1 cellular context compared by ENCODE assay signal in the genomic region with DNA sequence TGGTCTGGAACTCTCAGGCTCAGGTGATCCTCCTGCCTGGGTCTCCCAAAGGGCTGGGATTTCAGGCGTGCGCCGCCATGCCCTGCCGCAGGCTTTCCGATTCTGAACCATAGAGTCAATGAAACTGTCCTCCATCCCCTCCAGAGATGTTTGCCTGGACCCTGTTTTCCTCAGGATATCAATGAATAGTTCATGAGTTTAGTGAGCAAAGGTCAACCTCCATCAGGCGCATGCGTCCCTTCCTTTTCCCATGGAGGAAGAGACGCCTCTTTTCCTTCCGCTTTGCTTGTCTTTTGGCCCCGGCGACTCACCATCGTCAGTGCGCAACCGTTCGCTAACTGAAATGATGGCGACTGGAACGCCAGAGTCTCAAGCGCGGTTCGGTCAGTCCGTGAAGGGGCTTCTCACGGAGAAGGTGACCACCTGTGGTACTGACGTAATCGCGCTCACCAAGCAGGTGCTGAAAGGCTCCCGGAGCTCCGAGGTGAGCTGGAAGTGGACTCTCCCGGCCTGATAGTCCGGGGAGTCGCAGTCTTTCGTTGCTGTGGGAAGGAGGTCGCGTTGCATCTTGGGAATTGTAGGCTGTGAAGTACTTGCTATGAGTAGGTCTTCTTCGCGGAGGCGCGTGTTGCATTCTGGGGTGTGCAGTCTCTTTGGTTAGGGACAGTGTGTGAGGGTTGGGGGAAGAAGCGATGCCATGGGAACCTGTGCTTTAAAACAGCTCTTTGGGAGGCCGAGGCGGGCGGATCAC.
A peak's percentile ranks its signal among the peaks of the same experiment; 100 is the strongest.
TF ChIP-seq lines count a peak whose summit lies in the region.

A gene with protein sequence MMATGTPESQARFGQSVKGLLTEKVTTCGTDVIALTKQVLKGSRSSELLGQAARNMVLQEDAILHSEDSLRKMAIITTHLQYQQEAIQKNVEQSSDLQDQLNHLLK (plus strand): TSS at position 316 of the 751 bp plus-strand sequence. CDS start 28 bp downstream, at position 344.

TF ChIP-seq in GM12878, 131 proteins besides CTCF, POLR2A, EP300 and RAD21 (continued from another document and continues in another):
- TF ChIP-seq, protein P1, sequence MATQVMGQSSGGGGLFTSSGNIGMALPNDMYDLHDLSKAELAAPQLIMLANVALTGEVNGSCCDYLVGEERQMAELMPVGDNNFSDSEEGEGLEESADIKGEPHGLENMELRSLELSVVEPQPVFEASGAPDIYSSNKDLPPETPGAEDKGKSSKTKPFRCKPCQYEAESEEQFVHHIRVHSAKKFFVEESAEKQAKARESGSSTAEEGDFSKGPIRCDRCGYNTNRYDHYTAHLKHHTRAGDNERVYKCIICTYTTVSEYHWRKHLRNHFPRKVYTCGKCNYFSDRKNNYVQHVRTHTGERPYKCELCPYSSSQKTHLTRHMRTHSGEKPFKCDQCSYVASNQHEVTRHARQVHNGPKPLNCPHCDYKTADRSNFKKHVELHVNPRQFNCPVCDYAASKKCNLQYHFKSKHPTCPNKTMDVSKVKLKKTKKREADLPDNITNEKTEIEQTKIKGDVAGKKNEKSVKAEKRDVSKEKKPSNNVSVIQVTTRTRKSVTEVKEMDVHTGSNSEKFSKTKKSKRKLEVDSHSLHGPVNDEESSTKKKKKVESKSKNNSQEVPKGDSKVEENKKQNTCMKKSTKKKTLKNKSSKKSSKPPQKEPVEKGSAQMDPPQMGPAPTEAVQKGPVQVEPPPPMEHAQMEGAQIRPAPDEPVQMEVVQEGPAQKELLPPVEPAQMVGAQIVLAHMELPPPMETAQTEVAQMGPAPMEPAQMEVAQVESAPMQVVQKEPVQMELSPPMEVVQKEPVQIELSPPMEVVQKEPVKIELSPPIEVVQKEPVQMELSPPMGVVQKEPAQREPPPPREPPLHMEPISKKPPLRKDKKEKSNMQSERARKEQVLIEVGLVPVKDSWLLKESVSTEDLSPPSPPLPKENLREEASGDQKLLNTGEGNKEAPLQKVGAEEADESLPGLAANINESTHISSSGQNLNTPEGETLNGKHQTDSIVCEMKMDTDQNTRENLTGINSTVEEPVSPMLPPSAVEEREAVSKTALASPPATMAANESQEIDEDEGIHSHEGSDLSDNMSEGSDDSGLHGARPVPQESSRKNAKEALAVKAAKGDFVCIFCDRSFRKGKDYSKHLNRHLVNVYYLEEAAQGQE (IDR thresholded peaks at IDR 0.05; ENCODE audit: low read depth, low read length): no peak
- TF ChIP-seq FOXK2 (IDR thresholded peaks at IDR 0.05) (peak; percentile 28; the same call in 1 of the 2 replicates), POLR2AphosphoS5 (IDR thresholded peaks at IDR 0.05; ENCODE audit: low read length) (peak; percentile 90), FOXM1 (IDR thresholded peaks at IDR 0.05; ENCODE audit: low read depth, low read length) (no peak), KDM1A (IDR thresholded peaks at IDR 0.05; ENCODE audit: borderline replicate concordance) (no peak), BHLHE40 (IDR thresholded peaks at IDR 0.05; ENCODE audit: borderline replicate concordance in 1 of 2, low read depth in 2 of 2, low read length in 1 of 2) (peak in 1 of 2 experiments; percentile 14; a peak in 1 of 4 replicates), MTA2 (IDR thresholded peaks at IDR 0.05; ENCODE audit: low read depth) (0 out of 2 replicates have a peak, but pooled peaks have one; percentile 44), ZNF207 (IDR thresholded peaks at IDR 0.05; ENCODE audit: borderline replicate concordance) (peak; percentile 98), SIX5 (IDR thresholded peaks at IDR 0.05; ENCODE audit: low read depth, low read length, severe bottlenecking) (peak; percentile 74), SMAD1 (IDR thresholded peaks at IDR 0.05; ENCODE audit: low read depth, partially characterized antibody) (peak; percentile 24), POLR2AphosphoS2 (IDR thresholded peaks at IDR 0.05; ENCODE audit: low read depth, low read length) (peak; percentile 76; the same call in 1 of the 2 replicates), CEBPB (IDR thresholded peaks at IDR 0.05; ENCODE audit: borderline replicate concordance in 1 of 2, low read depth in 2 of 2, low read length in 2 of 2) (no peak), SREBF1 (IDR thresholded peaks at IDR 0.05; ENCODE audit: low read length) (peak; percentile 60), CREM (IDR thresholded peaks at IDR 0.05; ENCODE audit: low read depth) (peak; percentile 93), MEF2B (IDR thresholded peaks at IDR 0.05; ENCODE audit: partially characterized antibody, poor library complexity, severe bottlenecking) (peak; percentile 44), GABPA (IDR thresholded peaks at IDR 0.05; ENCODE audit: low read depth) (peak; percentile 71), IKZF1 (conservative IDR thresholded peaks at IDR 0.05) (peak; percentile 99), SIN3A (IDR thresholded peaks at IDR 0.05; ENCODE audit: low read depth, low read length) (peak; percentile 59; the same call in 1 of the 2 replicates), RELA (IDR thresholded peaks at IDR 0.05; ENCODE audit: borderline replicate concordance, partially characterized antibody) (no peak), TCF12 (IDR thresholded peaks at IDR 0.05; ENCODE audit: low read depth, low read length) (no peak), MYC (IDR thresholded peaks at IDR 0.05; ENCODE audit: insufficient read depth, insufficient read length, insufficient replicate concordance, low read length, severe bottlenecking) (no peak), SMAD5 (IDR thresholded peaks at IDR 0.05; ENCODE audit: low read depth) (no peak), KAT2A (conservative IDR thresholded peaks at IDR 0.05; ENCODE audit: control insufficient read depth, low read depth, low read length) (no peak)
- TF ChIP-seq, protein P2, sequence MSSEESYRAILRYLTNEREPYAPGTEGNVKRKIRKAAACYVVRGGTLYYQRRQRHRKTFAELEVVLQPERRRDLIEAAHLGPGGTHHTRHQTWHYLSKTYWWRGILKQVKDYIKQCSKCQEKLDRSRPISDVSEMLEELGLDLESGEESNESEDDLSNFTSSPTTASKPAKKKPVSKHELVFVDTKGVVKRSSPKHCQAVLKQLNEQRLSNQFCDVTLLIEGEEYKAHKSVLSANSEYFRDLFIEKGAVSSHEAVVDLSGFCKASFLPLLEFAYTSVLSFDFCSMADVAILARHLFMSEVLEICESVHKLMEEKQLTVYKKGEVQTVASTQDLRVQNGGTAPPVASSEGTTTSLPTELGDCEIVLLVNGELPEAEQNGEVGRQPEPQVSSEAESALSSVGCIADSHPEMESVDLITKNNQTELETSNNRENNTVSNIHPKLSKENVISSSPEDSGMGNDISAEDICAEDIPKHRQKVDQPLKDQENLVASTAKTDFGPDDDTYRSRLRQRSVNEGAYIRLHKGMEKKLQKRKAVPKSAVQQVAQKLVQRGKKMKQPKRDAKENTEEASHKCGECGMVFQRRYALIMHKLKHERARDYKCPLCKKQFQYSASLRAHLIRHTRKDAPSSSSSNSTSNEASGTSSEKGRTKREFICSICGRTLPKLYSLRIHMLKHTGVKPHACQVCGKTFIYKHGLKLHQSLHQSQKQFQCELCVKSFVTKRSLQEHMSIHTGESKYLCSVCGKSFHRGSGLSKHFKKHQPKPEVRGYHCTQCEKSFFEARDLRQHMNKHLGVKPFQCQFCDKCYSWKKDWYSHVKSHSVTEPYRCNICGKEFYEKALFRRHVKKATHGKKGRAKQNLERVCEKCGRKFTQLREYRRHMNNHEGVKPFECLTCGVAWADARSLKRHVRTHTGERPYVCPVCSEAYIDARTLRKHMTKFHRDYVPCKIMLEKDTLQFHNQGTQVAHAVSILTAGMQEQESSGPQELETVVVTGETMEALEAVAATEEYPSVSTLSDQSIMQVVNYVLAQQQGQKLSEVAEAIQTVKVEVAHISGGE (CRISPR knock-in tag; IDR thresholded peaks at IDR 0.05): no peak
- TF ChIP-seq, protein P3, sequence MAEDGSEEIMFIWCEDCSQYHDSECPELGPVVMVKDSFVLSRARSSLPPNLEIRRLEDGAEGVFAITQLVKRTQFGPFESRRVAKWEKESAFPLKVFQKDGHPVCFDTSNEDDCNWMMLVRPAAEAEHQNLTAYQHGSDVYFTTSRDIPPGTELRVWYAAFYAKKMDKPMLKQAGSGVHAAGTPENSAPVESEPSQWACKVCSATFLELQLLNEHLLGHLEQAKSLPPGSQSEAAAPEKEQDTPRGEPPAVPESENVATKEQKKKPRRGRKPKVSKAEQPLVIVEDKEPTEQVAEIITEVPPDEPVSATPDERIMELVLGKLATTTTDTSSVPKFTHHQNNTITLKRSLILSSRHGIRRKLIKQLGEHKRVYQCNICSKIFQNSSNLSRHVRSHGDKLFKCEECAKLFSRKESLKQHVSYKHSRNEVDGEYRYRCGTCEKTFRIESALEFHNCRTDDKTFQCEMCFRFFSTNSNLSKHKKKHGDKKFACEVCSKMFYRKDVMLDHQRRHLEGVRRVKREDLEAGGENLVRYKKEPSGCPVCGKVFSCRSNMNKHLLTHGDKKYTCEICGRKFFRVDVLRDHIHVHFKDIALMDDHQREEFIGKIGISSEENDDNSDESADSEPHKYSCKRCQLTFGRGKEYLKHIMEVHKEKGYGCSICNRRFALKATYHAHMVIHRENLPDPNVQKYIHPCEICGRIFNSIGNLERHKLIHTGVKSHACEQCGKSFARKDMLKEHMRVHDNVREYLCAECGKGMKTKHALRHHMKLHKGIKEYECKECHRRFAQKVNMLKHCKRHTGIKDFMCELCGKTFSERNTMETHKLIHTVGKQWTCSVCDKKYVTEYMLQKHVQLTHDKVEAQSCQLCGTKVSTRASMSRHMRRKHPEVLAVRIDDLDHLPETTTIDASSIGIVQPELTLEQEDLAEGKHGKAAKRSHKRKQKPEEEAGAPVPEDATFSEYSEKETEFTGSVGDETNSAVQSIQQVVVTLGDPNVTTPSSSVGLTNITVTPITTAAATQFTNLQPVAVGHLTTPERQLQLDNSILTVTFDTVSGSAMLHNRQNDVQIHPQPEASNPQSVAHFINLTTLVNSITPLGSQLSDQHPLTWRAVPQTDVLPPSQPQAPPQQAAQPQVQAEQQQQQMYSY (CRISPR knock-in tag; IDR thresholded peaks at IDR 0.05): no peak
- TF ChIP-seq, protein P4, sequence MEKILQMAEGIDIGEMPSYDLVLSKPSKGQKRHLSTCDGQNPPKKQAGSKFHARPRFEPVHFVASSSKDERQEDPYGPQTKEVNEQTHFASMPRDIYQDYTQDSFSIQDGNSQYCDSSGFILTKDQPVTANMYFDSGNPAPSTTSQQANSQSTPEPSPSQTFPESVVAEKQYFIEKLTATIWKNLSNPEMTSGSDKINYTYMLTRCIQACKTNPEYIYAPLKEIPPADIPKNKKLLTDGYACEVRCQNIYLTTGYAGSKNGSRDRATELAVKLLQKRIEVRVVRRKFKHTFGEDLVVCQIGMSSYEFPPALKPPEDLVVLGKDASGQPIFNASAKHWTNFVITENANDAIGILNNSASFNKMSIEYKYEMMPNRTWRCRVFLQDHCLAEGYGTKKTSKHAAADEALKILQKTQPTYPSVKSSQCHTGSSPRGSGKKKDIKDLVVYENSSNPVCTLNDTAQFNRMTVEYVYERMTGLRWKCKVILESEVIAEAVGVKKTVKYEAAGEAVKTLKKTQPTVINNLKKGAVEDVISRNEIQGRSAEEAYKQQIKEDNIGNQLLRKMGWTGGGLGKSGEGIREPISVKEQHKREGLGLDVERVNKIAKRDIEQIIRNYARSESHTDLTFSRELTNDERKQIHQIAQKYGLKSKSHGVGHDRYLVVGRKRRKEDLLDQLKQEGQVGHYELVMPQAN (conservative IDR thresholded peaks at IDR 0.05): peak; percentile 47; the same call in 1 of the 2 replicates
- TF ChIP-seq, protein P5, sequence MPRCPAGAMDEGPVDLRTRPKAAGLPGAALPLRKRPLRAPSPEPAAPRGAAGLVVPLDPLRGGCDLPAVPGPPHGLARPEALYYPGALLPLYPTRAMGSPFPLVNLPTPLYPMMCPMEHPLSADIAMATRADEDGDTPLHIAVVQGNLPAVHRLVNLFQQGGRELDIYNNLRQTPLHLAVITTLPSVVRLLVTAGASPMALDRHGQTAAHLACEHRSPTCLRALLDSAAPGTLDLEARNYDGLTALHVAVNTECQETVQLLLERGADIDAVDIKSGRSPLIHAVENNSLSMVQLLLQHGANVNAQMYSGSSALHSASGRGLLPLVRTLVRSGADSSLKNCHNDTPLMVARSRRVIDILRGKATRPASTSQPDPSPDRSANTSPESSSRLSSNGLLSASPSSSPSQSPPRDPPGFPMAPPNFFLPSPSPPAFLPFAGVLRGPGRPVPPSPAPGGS (IDR thresholded peaks at IDR 0.05; ENCODE audit: borderline replicate concordance, insufficient read depth, low read depth, low read length, poor library complexity, severe bottlenecking): no peak
- TF ChIP-seq, protein P6, sequence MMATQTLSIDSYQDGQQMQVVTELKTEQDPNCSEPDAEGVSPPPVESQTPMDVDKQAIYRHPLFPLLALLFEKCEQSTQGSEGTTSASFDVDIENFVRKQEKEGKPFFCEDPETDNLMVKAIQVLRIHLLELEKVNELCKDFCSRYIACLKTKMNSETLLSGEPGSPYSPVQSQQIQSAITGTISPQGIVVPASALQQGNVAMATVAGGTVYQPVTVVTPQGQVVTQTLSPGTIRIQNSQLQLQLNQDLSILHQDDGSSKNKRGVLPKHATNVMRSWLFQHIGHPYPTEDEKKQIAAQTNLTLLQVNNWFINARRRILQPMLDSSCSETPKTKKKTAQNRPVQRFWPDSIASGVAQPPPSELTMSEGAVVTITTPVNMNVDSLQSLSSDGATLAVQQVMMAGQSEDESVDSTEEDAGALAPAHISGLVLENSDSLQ (IDR thresholded peaks at IDR 0.05): peak; percentile 16; the same call in 1 of the 2 replicates
- TF ChIP-seq, protein P7, sequence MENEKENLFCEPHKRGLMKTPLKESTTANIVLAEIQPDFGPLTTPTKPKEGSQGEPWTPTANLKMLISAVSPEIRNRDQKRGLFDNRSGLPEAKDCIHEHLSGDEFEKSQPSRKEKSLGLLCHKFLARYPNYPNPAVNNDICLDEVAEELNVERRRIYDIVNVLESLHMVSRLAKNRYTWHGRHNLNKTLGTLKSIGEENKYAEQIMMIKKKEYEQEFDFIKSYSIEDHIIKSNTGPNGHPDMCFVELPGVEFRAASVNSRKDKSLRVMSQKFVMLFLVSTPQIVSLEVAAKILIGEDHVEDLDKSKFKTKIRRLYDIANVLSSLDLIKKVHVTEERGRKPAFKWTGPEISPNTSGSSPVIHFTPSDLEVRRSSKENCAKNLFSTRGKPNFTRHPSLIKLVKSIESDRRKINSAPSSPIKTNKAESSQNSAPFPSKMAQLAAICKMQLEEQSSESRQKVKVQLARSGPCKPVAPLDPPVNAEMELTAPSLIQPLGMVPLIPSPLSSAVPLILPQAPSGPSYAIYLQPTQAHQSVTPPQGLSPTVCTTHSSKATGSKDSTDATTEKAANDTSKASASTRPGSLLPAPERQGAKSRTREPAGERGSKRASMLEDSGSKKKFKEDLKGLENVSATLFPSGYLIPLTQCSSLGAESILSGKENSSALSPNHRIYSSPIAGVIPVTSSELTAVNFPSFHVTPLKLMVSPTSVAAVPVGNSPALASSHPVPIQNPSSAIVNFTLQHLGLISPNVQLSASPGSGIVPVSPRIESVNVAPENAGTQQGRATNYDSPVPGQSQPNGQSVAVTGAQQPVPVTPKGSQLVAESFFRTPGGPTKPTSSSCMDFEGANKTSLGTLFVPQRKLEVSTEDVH (IDR thresholded peaks at IDR 0.05; ENCODE audit: low read depth, partially characterized antibody): peak; percentile 24
